7 cellular contexts compared by ENCODE assay signal in the genomic region with DNA sequence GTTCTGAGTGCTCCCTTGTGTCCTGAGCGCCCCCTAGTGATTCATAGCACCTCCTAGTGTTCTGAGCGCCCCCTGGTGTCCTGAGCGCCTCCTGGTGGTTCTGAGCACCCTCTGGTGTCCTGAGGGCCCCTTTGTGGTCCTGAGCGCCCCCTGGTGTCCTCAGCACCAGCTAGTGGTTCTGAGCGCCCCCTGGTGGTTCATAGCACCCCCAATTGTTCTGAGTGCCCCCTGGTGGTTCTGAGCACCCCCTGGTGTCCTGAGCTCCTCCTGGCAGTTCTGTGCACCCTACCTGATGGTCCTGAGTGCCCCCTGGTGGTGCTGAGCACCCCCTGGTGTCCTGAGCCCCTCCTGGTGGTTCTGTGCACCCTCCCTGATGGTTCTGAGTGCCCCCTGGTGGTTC.
A peak's percentile ranks its signal among the peaks of the same experiment; 100 is the strongest.
DNase-seq lines count a peak whose midpoint lies in the region; ATAC-seq lines count a peak whose summit lies in the region.
"Not testable (repeated sequence)": the region's sequence is repeated elsewhere in the genome, so short reads cannot be mapped to it uniquely, and the experiment has no call there.

No MANE protein-coding gene starts in this region.

- not testable (repeated sequence) for H3K36me3 Mint-ChIP-seq in memory B cell

- not testable (repeated sequence) for H3K27me3 Mint-ChIP-seq in memory B cell

- H3K4me3 Mint-ChIP-seq in memory B cell = not testable (repeated sequence)

- peak; percentile 53 for ATAC-seq in GM18868 (IDR thresholded peaks at IDR 0.05; ENCODE audit: unreplicated experiment)
- peak; percentile 41 for ATAC-seq in GM19463 (IDR thresholded peaks at IDR 0.05; ENCODE audit: unreplicated experiment)
- ATAC-seq in GM21737 (IDR thresholded peaks at IDR 0.05; ENCODE audit: unreplicated experiment) = peak; percentile 53
- peak; percentile 51 for ATAC-seq in HG02938 (IDR thresholded peaks at IDR 0.05; ENCODE audit: unreplicated experiment)
- ATAC-seq in HG03159 (IDR thresholded peaks at IDR 0.05; ENCODE audit: unreplicated experiment) = peak; percentile 51
- ATAC-seq in HG03571 (IDR thresholded peaks at IDR 0.05; ENCODE audit: unreplicated experiment) = peak; percentile 52
- peak; percentile 33 for ATAC-seq in memory B cell (ENCODE audit: low read depth)

- H3K27ac Mint-ChIP-seq in memory B cell = not testable (repeated sequence)

- not testable (repeated sequence) for H3K4me1 Mint-ChIP-seq in memory B cell

- DNase-seq in memory B cell (ENCODE audit: low spot score in 2 of 2) = not testable (repeated sequence)

- H3K9me3 Mint-ChIP-seq in memory B cell = not testable (repeated sequence)
